In the genomic region with DNA sequence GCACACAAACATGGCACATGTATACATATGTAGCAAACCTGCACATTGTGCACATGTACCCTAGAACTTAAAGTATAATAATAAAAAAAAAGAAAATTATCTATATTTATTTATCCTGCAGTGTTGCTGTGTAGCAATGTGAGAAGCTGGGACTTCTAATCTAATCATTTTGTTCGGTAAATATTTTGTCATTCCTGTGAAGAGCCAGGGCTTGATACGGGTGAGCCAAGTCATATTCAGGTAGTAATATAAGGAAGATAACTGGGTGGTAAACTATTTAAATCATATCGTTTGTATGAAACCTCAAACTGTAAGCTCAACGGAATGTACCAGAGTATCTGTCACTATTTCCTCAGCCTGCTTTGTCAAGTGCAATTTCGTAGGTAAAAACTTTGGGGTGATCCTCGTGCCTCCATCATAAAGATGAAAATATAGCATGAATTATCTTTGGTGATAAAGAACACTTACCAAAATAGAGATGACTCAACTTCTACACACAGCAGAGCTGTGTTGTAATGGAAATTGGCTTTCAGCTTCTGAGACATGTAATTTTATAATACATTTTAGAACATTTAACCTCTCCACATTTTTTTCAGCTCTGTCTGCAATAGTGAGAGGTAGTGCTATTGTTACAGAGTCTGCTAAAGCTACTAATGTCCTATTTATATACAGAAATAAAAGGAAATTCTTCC, we compare ENCODE assay signal across 33 cellular contexts.
A peak's percentile ranks its signal among the peaks of the same experiment; 100 is the strongest.
DNase-seq lines count a peak whose midpoint lies in the region; ATAC-seq, FAIRE-seq and TF ChIP-seq lines count a peak whose summit lies in the region.
"Had no signal": no experiment of that assay in that cellular context is flagged by ENCODE, and none has a peak within 500 bp of the region (broad histone marks: within the 10 kb centered on the region; RNA-seq: fewer than 3 reads in every experiment).

No MANE protein-coding gene starts in this region.

- peaks cover 30% of the 10 kb centered on the region for H3K4me1 ChIP-seq in adipocyte (ENCODE audit: control insufficient read depth, insufficient read depth, low read length)
- H3K4me1 ChIP-seq in pancreas, result peaks cover 0 to 5% (median 3%) of the 10 kb centered on the region in 3 donors
- H3K4me1 ChIP-seq: Caco-2, colonic mucosa, parathyroid adenoma, Peyer's patch had no signal

- FAIRE-seq in pancreas (lab: Jason Lieb, UNC), result no peak
- FAIRE-seq: bronchial epithelial cell, G401.6, urothelium cell line had no signal

- intact Hi-C loops in pancreas (cut with DNase I), result no loop called here
- intact Hi-C loops in lower leg skin (cut with DNase I; ENCODE audit: low total_unique reads), result no loop called here

- no peak overlapping the region for H3K27ac ChIP-seq in pancreas
- H3K27ac ChIP-seq: 22Rv1, C4-2B, colonic mucosa, GM23248, parathyroid adenoma, Peyer's patch, thoracic aorta had no signal

- peak; percentile 8 for DNase-seq in NCI-H526 treated with DMSO at 0.1 percent for 48 hours (lab: John Stamatoyannopoulos, UW)
- no peak for DNase-seq in NCI-H526 (lab: John Stamatoyannopoulos, UW)
- peak; percentile 60 for DNase-seq in adipocyte (ENCODE audit: low read depth)
- peak; percentile 36 for DNase-seq in fibroblast of mammary gland (ENCODE audit: low read depth)
- no peak for DNase-seq in pancreas
- no peak for DNase-seq in lower leg skin (ENCODE audit: low spot score in 2 of 2)
- DNase-seq: activated CD4-positive, alpha-beta memory T cell treated with anti-CD3 and anti-CD28 coated beads, Interleukin-2, amount 10 ng/mL, durations not matched to agents 7 days and 5 days; activated CD8-positive, alpha-beta memory T cell treated with anti-CD3 and anti-CD28 coated beads, Interleukin-2, amount 50 U/mL, for 48 hours; activated naive CD4-positive, alpha-beta T cell treated with anti-CD3 and anti-CD28 coated beads, Interleukin-2, amount 10 ng/mL, durations not matched to agents 7 days and 5 days; amygdala; Caco-2; colonic mucosa; effector memory CD8-positive, alpha-beta T cell; erythroblast; GM23248; immature natural killer cell; left colon; NCI-H1092; NCI-H524 treated with DMSO at 0.1 percent for 48 hours; NK-92 treated with Interleukin-12 subunit alpha and Interleukin-12 subunit beta, amount 100 ng/mL, for 24 hours; Peyer's patch; SIG-M5; stimulated activated CD8-positive, alpha-beta memory T cell treated with anti-CD3 and anti-CD28 coated beads, Interleukin-4, amount 100 ng/mL, for 48 hours; SW 1271 had no signal

- no peak for TF ChIP-seq POLR2A in lower leg skin (IDR thresholded peaks at IDR 0.05)

- H3K4me3 ChIP-seq in adipocyte (ENCODE audit: low read length) (no peak overlapping the region), fibroblast of mammary gland (ENCODE audit: control insufficient read depth, low read depth, low read length) (no peak overlapping the region), pancreas (no peak overlapping the region), lower leg skin (ENCODE audit: low read depth, poor library complexity, severe bottlenecking) (no peak overlapping the region)
- H3K4me3 ChIP-seq: colonic mucosa, GM23248, Peyer's patch, thoracic aorta had no signal

- no peak overlapping the region for H3K9ac ChIP-seq in adipocyte (ENCODE audit: low read length)
- H3K9ac ChIP-seq: GM23248, parathyroid adenoma had no signal

- H3K36me3 ChIP-seq in adipocyte (ENCODE audit: control insufficient read depth, insufficient read depth, low read length, severe bottlenecking) (no peaks in the 10 kb centered on the region), pancreas (no peaks in the 10 kb centered on the region)
- H3K36me3 ChIP-seq: colonic mucosa, Peyer's patch, thoracic aorta had no signal

- H3K9me3 ChIP-seq in adipocyte (ENCODE audit: control insufficient read depth, low read length) (no peaks in the 10 kb centered on the region), pancreas (no peaks in the 10 kb centered on the region)
- H3K9me3 ChIP-seq: Caco-2, colonic mucosa, Peyer's patch, thoracic aorta had no signal

- ATAC-seq in pancreas, result peak; percentile 32 to 71 (median 52)
- ATAC-seq in HG03135 (IDR thresholded peaks at IDR 0.05; ENCODE audit: unreplicated experiment), result no peak
- ATAC-seq in HG03039 (IDR thresholded peaks at IDR 0.05; ENCODE audit: unreplicated experiment), result no peak
- ATAC-seq: effector memory CD8-positive, alpha-beta T cell; left colon had no signal

- H3K27me3 ChIP-seq in adipocyte (replicated peaks; ENCODE audit: control insufficient read depth, insufficient read depth, low read length) (no peaks in the 10 kb centered on the region), pancreas (no peaks in the 10 kb centered on the region)
- H3K27me3 ChIP-seq: colonic mucosa, Peyer's patch had no signal

- no peak for TF ChIP-seq CTCF in fibroblast of mammary gland (conservative IDR thresholded peaks at IDR 0.05; ENCODE audit: control insufficient read depth, insufficient read depth, low read depth, low read length)
- no peak for TF ChIP-seq CTCF in pancreas (IDR thresholded peaks at IDR 0.05)
- no peak for TF ChIP-seq CTCF in lower leg skin (IDR thresholded peaks at IDR 0.05)

- 18 to 20% methylated on average over 6 of the region's 6 CpGs for WGBS in pancreas, 2 donors
- 88 to 90% methylated on average over 6 of the region's 6 CpGs for WGBS in lower leg skin, 2 donors

Comparison
In these comparisons a context has a peak if more than half of its experiments do, and no peak if none do; other contexts are left out.
1. DNase-seq: peak in NCI-H526 treated with DMSO at 0.1 percent for 48 hours (single experiment), adipocyte (single experiment) and fibroblast of mammary gland (single experiment); none in NCI-H526 (0 of 2), pancreas (0 of 6) and lower leg skin (0 of 2).
2. ATAC-seq: peak in pancreas (4 of 4); none in HG03135 (single experiment) and HG03039 (single experiment).